In genomic region chrX:154399527-154400368, GRCh38 we compare ENCODE assay signal across 8 cellular contexts. TPM values are rescaled to one million over a fixed set of nuclear protein-coding genes. Genes with fewer than 3 reads are reported as not detected.
DNase-seq lines count a peak whose midpoint lies in the region; ATAC-seq, FAIRE-seq and TF ChIP-seq lines count a peak whose summit lies in the region.

No MANE protein-coding gene starts in this region.

- H2BK5ac ChIP-seq in IMR-90 (ENCODE audit: low read depth, low read length, poor library complexity, severe bottlenecking) = peak overlapping the region; percentile 89
- no peak overlapping the region for H2BK5ac ChIP-seq in mesenchymal stem cell (ENCODE audit: low read depth, low read length, poor library complexity, severe bottlenecking)

- H3K9me3 ChIP-seq in A549 (no peaks in the 10 kb centered on the region), IMR-90 (ENCODE audit: control insufficient read depth, insufficient read depth, low read length) (no peaks in the 10 kb centered on the region), mesenchymal stem cell (ENCODE audit: control insufficient read depth, low read length) (peaks cover 8% of the 10 kb centered on the region)

- H3K4me2 ChIP-seq in A549 (peak overlapping the region; percentile 89), IMR-90 (ENCODE audit: low read depth, low read length) (peak overlapping the region; percentile 93), mesenchymal stem cell (ENCODE audit: low read length, poor library complexity, severe bottlenecking) (peak overlapping the region; percentile 59)

- H3K14ac ChIP-seq in IMR-90 (replicated peaks; ENCODE audit: low read depth, low read length) = peak overlapping the region; percentile 99
- peak overlapping the region in 1 of 2 experiments; percentile 41 for H3K14ac ChIP-seq in mesenchymal stem cell (ENCODE audit: low read length in 2 of 2)

- H4K91ac ChIP-seq in IMR-90 (ENCODE audit: insufficient read depth, low read depth, low read length) = peak overlapping the region; percentile 85
- no peak overlapping the region for H4K91ac ChIP-seq in mesenchymal stem cell (ENCODE audit: low read length)

- H2AFZ ChIP-seq in IMR-90 (replicated peaks; ENCODE audit: low read length, poor library complexity) = peak overlapping the region; percentile 17
- no peak overlapping the region for H2AFZ ChIP-seq in mesenchymal stem cell (ENCODE audit: low read depth, low read length)

- no TSS peak for BruUV-seq in IMR-90 (replicated peaks; lab: Mats Ljungman, UMichigan)

- no peak overlapping the region for H2BK20ac ChIP-seq in IMR-90 (ENCODE audit: low read depth, low read length)

- peaks cover 18% of the 10 kb centered on the region; the same call in 2 of the 3 replicates for H3K4me1 ChIP-seq in A549
- 0 out of 2 replicates have a peak, but pooled peaks cover 2% of the 10 kb centered on the region for H3K4me1 ChIP-seq in IMR-90 (ENCODE audit: control insufficient read depth, insufficient read depth, low read length)
- peaks cover 8% of the 10 kb centered on the region for H3K4me1 ChIP-seq in mesenchymal stem cell (ENCODE audit: control insufficient read depth, insufficient read depth, low read depth, low read length)

- no peak for TF ChIP-seq POLR2A in A549 (IDR thresholded peaks at IDR 0.05; ENCODE audit: low read length)
- no peak for TF ChIP-seq POLR2A in IMR-90 (IDR thresholded peaks at IDR 0.05; ENCODE audit: low read depth, low read length)

- in situ Hi-C loops in IMR-90 (cut with MboI; ENCODE audit: low sequenced_read_pairs) = no loop called here
- in situ Hi-C loops in astrocyte of the spinal cord (cut with HindIII; ENCODE audit: low sequenced_read_pairs) = no loop called here

- H2AK5ac ChIP-seq in IMR-90 (ENCODE audit: low read depth, low read length) = peak overlapping the region; percentile 91
- no peak overlapping the region for H2AK5ac ChIP-seq in mesenchymal stem cell (ENCODE audit: low read length, severe bottlenecking)

- H3K18ac ChIP-seq in IMR-90 (ENCODE audit: low read depth, low read length) (no peak overlapping the region), mesenchymal stem cell (ENCODE audit: low read depth in 1 of 2, low read length in 2 of 2) (no peak overlapping the region)

- H4K8ac ChIP-seq in IMR-90 (ENCODE audit: low read depth in 2 of 2, low read length in 2 of 2) (peak overlapping the region; percentile 70 to 85; a peak in 3 of 4 replicates), mesenchymal stem cell (ENCODE audit: low read length) (no peak overlapping the region)

- H3K27ac ChIP-seq in A549 = peak overlapping the region; percentile 96 to 100
- H3K27ac ChIP-seq in IMR-90 (ENCODE audit: insufficient read depth, low read length) = peak overlapping the region; percentile 91
- H3K27ac ChIP-seq in mesenchymal stem cell (ENCODE audit: low read length, poor library complexity, severe bottlenecking) = peak overlapping the region; percentile 97

- H3K56ac ChIP-seq in IMR-90 (ENCODE audit: extremely low read depth, insufficient read depth, low read length) = peak overlapping the region; percentile 79

- TF ChIP-seq CTCF in A549 (IDR thresholded peaks at IDR 0.05) (no peak), IMR-90 (conservative IDR thresholded peaks at IDR 0.05; ENCODE audit: low read depth, low read length) (no peak), astrocyte of the spinal cord (IDR thresholded peaks at IDR 0.05; ENCODE audit: low read depth, low read length) (no peak)

- intact Hi-C loops in IMR-90 (cut with micrococcal nuclease) = no loop called here

- peak overlapping the region; percentile 74 for H3K4ac ChIP-seq in IMR-90 (ENCODE audit: low read depth, low read length)
- no peak overlapping the region for H3K4ac ChIP-seq in mesenchymal stem cell (ENCODE audit: low read depth in 1 of 2, low read length in 2 of 2)

- H2AK9ac ChIP-seq in IMR-90 (replicated peaks; ENCODE audit: low read depth, low read length, poor library complexity) = peak overlapping the region; percentile 96

- POLR2A ChIA-PET in A549 (lab: Yijun Ruan, JAX) (interaction anchor here (1.3 to 2.1 kb wide), 3 partner anchors 10 to 12 kb away, joined by 4 to 19 read pairs (median 6); partner anchors contain the start of genes DNASE1L1 and TAFAZZIN), IMR-90 (lab: Charles Lee; ENCODE audit: unreplicated experiment) (interaction anchor here (1.1 kb wide), 1 partner anchor 132 kb away, joined by 3 read pairs; no protein-coding TSS in a partner anchor)

- H3K23ac ChIP-seq in IMR-90 (ENCODE audit: low read depth, low read length) = 0 out of 2 replicates have a peak overlapping the region, but pooled peaks have one; percentile 31
- no peak overlapping the region for H3K23ac ChIP-seq in mesenchymal stem cell (ENCODE audit: low read length in 2 of 2)

- H2BK12ac ChIP-seq in mesenchymal stem cell (ENCODE audit: low read length in 2 of 2) = no peak overlapping the region

- no peaks in the 10 kb centered on the region for H3K9me1 ChIP-seq in IMR-90 (ENCODE audit: insufficient read depth, low read length)

- H3K79me1 ChIP-seq in IMR-90 (ENCODE audit: low read depth in 1 of 2, low read length in 2 of 2) (peaks cover 4 to 24% of the 10 kb centered on the region in 2 experiments; a peak in 3 of 4 replicates), mesenchymal stem cell (replicated peaks; ENCODE audit: low read length, poor library complexity, severe bottlenecking) (no peaks in the 10 kb centered on the region)

- H2BK15ac ChIP-seq in IMR-90 (ENCODE audit: low read depth, low read length) (no peak overlapping the region), mesenchymal stem cell (ENCODE audit: low read depth, poor library complexity, severe bottlenecking) (no peak overlapping the region)

- WGBS in A549 (ENCODE audit: missing lambda C conversion rate) = 24% methylated on average over 12 of the region's 14 CpGs
- WGBS in IMR-90 (ENCODE audit: extremely low coverage in 2 of 2, insufficient read length in 1 of 2), 2 experiments = no CpG with 5 or more reads among the region's 14 CpGs
- WGBS in mesenchymal stem cell = 71% methylated on average over 9 of the region's 14 CpGs

- H3K36me3 ChIP-seq in IMR-90 (ENCODE audit: control insufficient read depth, insufficient read depth, low read length) = peaks cover 21% of the 10 kb centered on the region
- H3K36me3 ChIP-seq in mesenchymal stem cell (ENCODE audit: control insufficient read depth in 1 of 2, insufficient read depth in 2 of 2, low read depth in 1 of 2, low read length in 2 of 2) = peaks cover 32 to 39% of the 10 kb centered on the region in 2 experiments

- no peak for DNase-seq in A549 (ENCODE audit: low read depth in 1 of 2, low spot score in 1 of 2)
- DNase-seq in IMR-90 = no peak
- DNase-seq in astrocyte of the spinal cord (ENCODE audit: low read depth, low spot score) = no peak
- no peak for DNase-seq in mesenchymal stem cell
- DNase-seq in AG08396 (ENCODE audit: low spot score) = no peak

- no peaks in the 10 kb centered on the region for H3K27me3 ChIP-seq in IMR-90 (ENCODE audit: control insufficient read depth, insufficient read depth, low read length)
- no peaks in the 10 kb centered on the region for H3K27me3 ChIP-seq in mesenchymal stem cell (ENCODE audit: control insufficient read depth in 1 of 2, insufficient read depth in 1 of 2, low read length in 2 of 2)

- FAIRE-seq in A549 (lab: Jason Lieb, UNC) = no peak

- no peak for TF ChIP-seq RAD21 in A549 (conservative IDR thresholded peaks at IDR 0.05 in 1 of 2, IDR thresholded peaks at IDR 0.05 in 1 of 2)
- TF ChIP-seq RAD21 in IMR-90 (IDR thresholded peaks at IDR 0.05; ENCODE audit: low read length) = no peak

- no peak overlapping the region for H2BK120ac ChIP-seq in IMR-90 (ENCODE audit: low read depth, low read length)
- H2BK120ac ChIP-seq in mesenchymal stem cell (ENCODE audit: low read depth, low read length) = no peak overlapping the region

- ATAC-seq in A549 (no peak), IMR-90 (ENCODE audit: low read depth) (no peak), HG03460 (IDR thresholded peaks at IDR 0.05; ENCODE audit: unreplicated experiment) (no peak), HG03432 (IDR thresholded peaks at IDR 0.05; ENCODE audit: unreplicated experiment) (no peak), GM21619 (IDR thresholded peaks at IDR 0.05; ENCODE audit: unreplicated experiment) (no peak)

- dilution Hi-C loops in IMR-90 (cut with HindIII; ENCODE audit: low sequenced_read_pairs, unreplicated experiment) = no loop called here

- TF ChIP-seq EP300 in A549 (IDR thresholded peaks at IDR 0.05) = no peak

- peak overlapping the region; percentile 97 for H3K9ac ChIP-seq in IMR-90 (ENCODE audit: low read depth, low read length)
- peak overlapping the region; percentile 99 for H3K9ac ChIP-seq in mesenchymal stem cell (ENCODE audit: low read length)

- CTCF ChIA-PET in A549 (lab: Yijun Ruan, JAX) = interaction anchor here (0.9 to 4.7 kb wide), 8 partner anchors 10 to 136 kb away, joined by 3 to 28 read pairs (median 4); partner anchors contain the start of genes DNASE1L1, FLNA and TAFAZZIN
- CTCF ChIA-PET in IMR-90 (lab: Yijun Ruan, JAX) = interaction anchor here (1.2 kb wide), 1 partner anchor 141 kb away, joined by 3 read pairs; no protein-coding TSS in a partner anchor

- peaks cover 44% of the 10 kb centered on the region for H4K20me1 ChIP-seq in IMR-90 (ENCODE audit: insufficient read depth, low read length)

- H3K4me3 ChIP-seq in A549 (peak overlapping the region; percentile 88), IMR-90 (ENCODE audit: insufficient read depth, low read depth, low read length) (peak overlapping the region; percentile 64), astrocyte of the spinal cord (ENCODE audit: low read depth, low read length) (peak overlapping the region; percentile 68), mesenchymal stem cell (ENCODE audit: insufficient read depth in 1 of 2, low read depth in 1 of 2, low read length in 2 of 2) (peak overlapping the region; percentile 68 to 84)

- H4K5ac ChIP-seq in IMR-90 (ENCODE audit: low read depth, low read length) = no peak overlapping the region

RNA-seq across cellular contexts. Expression of gene RPL10, which starts 1.6 kb away (rescaled TPM):
- polyA plus RNA-seq in A549 (2011; rRNA removed) = 3,216 and 3,468 TPM in 2 replicates
- polyA plus RNA-seq in A549 (2012; cell fraction: cytosol; rRNA removed) = 4,988 and 5,624 TPM in 2 replicates
- polyA plus RNA-seq in A549 (2012; cell fraction: nucleus; rRNA removed) = 3,974 and 5,274 TPM in 2 replicates
- polyA plus RNA-seq in A549 (2017; fragmentation: RNase III; extraction: RNeasy Plus Mini Kit Qiagen cat#74134 plus additional on column Dnase treatment) = 4,594 to 4,829 TPM (median 4,804 TPM) in 3 replicates
- polyA minus RNA-seq in A549 (2011; rRNA and poly(A)+ RNA removed) = 1,628 and 1,978 TPM in 2 replicates
- 1,582 and 1,900 TPM in 2 replicates for total RNA-seq in IMR-90 (2012; rRNA removed)
- polyA plus RNA-seq in IMR-90 (2012; rRNA removed) = 4,696 and 7,467 TPM in 2 replicates
- polyA plus RNA-seq in IMR-90 (2012; cell fraction: cytosol; rRNA removed) = 1,699 and 6,181 TPM in 2 replicates
- 2,396 and 4,012 TPM in 2 replicates for polyA plus RNA-seq in IMR-90 (2012; cell fraction: nucleus; rRNA removed; ENCODE audit: low replicate concordance)
- polyA plus RNA-seq in mesenchymal stem cell (2013, experiment 1 of 2) = 4,138 TPM
- polyA plus RNA-seq in mesenchymal stem cell (2013, experiment 2 of 2) = 3,979 TPM

RNA-seq across cellular contexts. Expression of gene DNASE1L1, which starts 9.3 kb away (rescaled TPM):
- polyA plus RNA-seq in A549 (2011; rRNA removed) (14.3 and 21.6 TPM in 2 replicates), A549 (2017; fragmentation: RNase III; extraction: RNeasy Plus Mini Kit Qiagen cat#74134 plus additional on column Dnase treatment) (20.9 to 24.5 TPM (median 24.4 TPM) in 3 replicates), IMR-90 (2012; rRNA removed) (54.7 and 55.5 TPM in 2 replicates)
- 16.3 and 23.8 TPM in 2 replicates for polyA plus RNA-seq in A549 (2012; cell fraction: cytosol; rRNA removed)
- polyA plus RNA-seq in A549 (2012; cell fraction: nucleus; rRNA removed) = 38.6 and 39.1 TPM in 2 replicates
- polyA minus RNA-seq in A549 (2011; rRNA and poly(A)+ RNA removed) = 15.2 and 23.5 TPM in 2 replicates
- total RNA-seq in IMR-90 (2012; rRNA removed) = 42.5 and 51.4 TPM in 2 replicates
- 29.9 and 61.9 TPM in 2 replicates for polyA plus RNA-seq in IMR-90 (2012; cell fraction: cytosol; rRNA removed)
- 29.2 and 61.8 TPM in 2 replicates for polyA plus RNA-seq in IMR-90 (2012; cell fraction: nucleus; rRNA removed; ENCODE audit: low replicate concordance)
- 53.5 TPM for polyA plus RNA-seq in mesenchymal stem cell (2013, experiment 1 of 2)
- polyA plus RNA-seq in mesenchymal stem cell (2013, experiment 2 of 2) = 52.9 TPM

RNA-seq across cellular contexts. Expression of gene TAFAZZIN, which starts 11.6 kb away (rescaled TPM):
- polyA plus RNA-seq in A549 (2011; rRNA removed) (32.6 and 36.9 TPM in 2 replicates), A549 (2017; fragmentation: RNase III; extraction: RNeasy Plus Mini Kit Qiagen cat#74134 plus additional on column Dnase treatment) (25.7 to 36.3 TPM (median 34.4 TPM) in 3 replicates), IMR-90 (2012; rRNA removed) (24.4 and 26.6 TPM in 2 replicates)
- polyA plus RNA-seq in A549 (2012; cell fraction: cytosol; rRNA removed) = 35.6 and 45.5 TPM in 2 replicates
- polyA plus RNA-seq in A549 (2012; cell fraction: nucleus; rRNA removed) = 150 and 154 TPM in 2 replicates
- polyA minus RNA-seq in A549 (2011; rRNA and poly(A)+ RNA removed) = 28.0 and 35.3 TPM in 2 replicates
- 4.4 and 4.8 TPM in 2 replicates for total RNA-seq in IMR-90 (2012; rRNA removed)
- polyA plus RNA-seq in IMR-90 (2012; cell fraction: cytosol; rRNA removed) = 11.7 and 12.2 TPM in 2 replicates
- polyA plus RNA-seq in IMR-90 (2012; cell fraction: nucleus; rRNA removed; ENCODE audit: low replicate concordance) = 146 and 212 TPM in 2 replicates
- 15.9 TPM for polyA plus RNA-seq in mesenchymal stem cell (2013, experiment 1 of 2)
- 14.1 TPM for polyA plus RNA-seq in mesenchymal stem cell (2013, experiment 2 of 2)

RNA-seq across cellular contexts. Expression of gene EMD, which starts 20.7 kb away (rescaled TPM):
- 34.6 and 40.7 TPM in 2 replicates for polyA plus RNA-seq in A549 (2011; rRNA removed)
- 69.1 and 94.4 TPM in 2 replicates for polyA plus RNA-seq in A549 (2012; cell fraction: cytosol; rRNA removed)
- 86.5 and 123 TPM in 2 replicates for polyA plus RNA-seq in A549 (2012; cell fraction: nucleus; rRNA removed)
- polyA plus RNA-seq in A549 (2017; fragmentation: RNase III; extraction: RNeasy Plus Mini Kit Qiagen cat#74134 plus additional on column Dnase treatment) = 126 to 131 TPM (median 130 TPM) in 3 replicates
- 44.1 and 55.6 TPM in 2 replicates for polyA minus RNA-seq in A549 (2011; rRNA and poly(A)+ RNA removed)
- total RNA-seq in IMR-90 (2012; rRNA removed) = 9.9 and 11.4 TPM in 2 replicates
- 68.8 and 80.6 TPM in 2 replicates for polyA plus RNA-seq in IMR-90 (2012; rRNA removed)
- polyA plus RNA-seq in IMR-90 (2012; cell fraction: cytosol; rRNA removed) = 53.8 and 120 TPM in 2 replicates
- polyA plus RNA-seq in IMR-90 (2012; cell fraction: nucleus; rRNA removed; ENCODE audit: low replicate concordance) = 118 and 134 TPM in 2 replicates
- 66.4 TPM for polyA plus RNA-seq in mesenchymal stem cell (2013, experiment 1 of 2)
- 66.8 TPM for polyA plus RNA-seq in mesenchymal stem cell (2013, experiment 2 of 2)

RNA-seq across cellular contexts. Expression of gene FLNA, which starts 25.3 kb away (rescaled TPM):
- polyA plus RNA-seq in A549 (2011; rRNA removed) (303 and 351 TPM in 2 replicates), A549 (2017; fragmentation: RNase III; extraction: RNeasy Plus Mini Kit Qiagen cat#74134 plus additional on column Dnase treatment) (1,116 to 1,252 TPM (median 1,118 TPM) in 3 replicates), IMR-90 (2012; rRNA removed) (1,357 and 1,435 TPM in 2 replicates)
- polyA plus RNA-seq in A549 (2012; cell fraction: cytosol; rRNA removed) = 552 and 728 TPM in 2 replicates
- polyA plus RNA-seq in A549 (2012; cell fraction: nucleus; rRNA removed) = 3,208 and 3,689 TPM in 2 replicates
- 1,164 and 1,868 TPM in 2 replicates for polyA minus RNA-seq in A549 (2011; rRNA and poly(A)+ RNA removed)
- total RNA-seq in IMR-90 (2012; rRNA removed) = 1,356 and 1,443 TPM in 2 replicates
- polyA plus RNA-seq in IMR-90 (2012; cell fraction: cytosol; rRNA removed) = 639 and 1,121 TPM in 2 replicates
- polyA plus RNA-seq in IMR-90 (2012; cell fraction: nucleus; rRNA removed; ENCODE audit: low replicate concordance) = 2,032 and 4,690 TPM in 2 replicates
- polyA plus RNA-seq in mesenchymal stem cell (2013, experiment 1 of 2) = 667 TPM
- polyA plus RNA-seq in mesenchymal stem cell (2013, experiment 2 of 2) = 624 TPM
